8 cellular contexts compared by ENCODE assay signal in genomic region chr6:46217671-46218131, GRCh38. TPM values are rescaled to one million over a fixed set of nuclear protein-coding genes. Genes with fewer than 3 reads are reported as not detected.
DNase-seq lines count a peak whose midpoint lies in the region; ATAC-seq and TF ChIP-seq lines count a peak whose summit lies in the region.

No MANE protein-coding gene starts in this region.

- in situ Hi-C loops in GM23248 (cut with MboI), result loop anchor here (25.0 kb wide), 1 partner anchor 395 kb away; no protein-coding TSS in a partner anchor

- H3K27me3 ChIP-seq in GM23248 (replicated peaks; ENCODE audit: insufficient read depth), result no peaks in the 10 kb centered on the region

- H3K9me3 ChIP-seq in GM23248 (ENCODE audit: low read depth) (no peaks in the 10 kb centered on the region), OCI-LY7 (ENCODE audit: low read length) (no peaks in the 10 kb centered on the region)

- H3K4me3 ChIP-seq in GM23248, result no peak overlapping the region
- no peak overlapping the region for H3K4me3 ChIP-seq in OCI-LY7 (ENCODE audit: low read depth, low read length, poor library complexity, severe bottlenecking)

- H2AFZ ChIP-seq in GM23248 (no peak overlapping the region; the same call in 1 of the 2 replicates), OCI-LY7 (ENCODE audit: low read length) (no peak overlapping the region)

- H4K20me1 ChIP-seq in GM23248 (ENCODE audit: insufficient read depth) (no peaks in the 10 kb centered on the region), OCI-LY7 (ENCODE audit: insufficient read depth, low read length) (no peaks in the 10 kb centered on the region)

- 31 to 34% methylated on average over 5 of the region's 5 CpGs for WGBS in GM23248 (ENCODE audit: low coverage in 1 of 2, low lambda C conversion rate in 2 of 2, missing lambda C conversion rate in 2 of 2), 2 experiments

- H3K4me1 Mint-ChIP-seq in memory B cell (peaks cover 31% of the 10 kb centered on the region), glutamatergic neuron (ENCODE audit: low read depth, unreplicated experiment) (no peaks in the 10 kb centered on the region)

- no peak overlapping the region for H3K27ac ChIP-seq in GM23248
- no peak overlapping the region for H3K27ac ChIP-seq in OCI-LY7 (ENCODE audit: low read depth, low read length, poor library complexity, severe bottlenecking)
- H3K27ac ChIP-seq in RWPE1, result no peak overlapping the region

- H3K4me2 ChIP-seq in GM23248 (ENCODE audit: unreplicated experiment) (no peak overlapping the region), OCI-LY7 (ENCODE audit: low read length) (no peak overlapping the region)

- H3F3A ChIP-seq in GM23248 (ENCODE audit: insufficient read depth), result no peaks in the 10 kb centered on the region

- H3K4me3 Mint-ChIP-seq in memory B cell (no peak overlapping the region), glutamatergic neuron (ENCODE audit: unreplicated experiment) (no peak overlapping the region)

- no TSS peak for BruUV-seq in OCI-LY7 (replicated peaks; lab: Mats Ljungman, UMichigan)

- CTCF ChIA-PET in OCI-LY7 (lab: Charles Lee; ENCODE audit: unreplicated experiment), result no interaction called here
- CTCF ChIA-PET in RWPE1 (lab: Yijun Ruan, JAX), result interaction anchor here (0.6 kb wide), 1 partner anchor 398 kb away, joined by 6 read pairs; no protein-coding TSS in a partner anchor

- H3K9me3 Mint-ChIP-seq in memory B cell (no peaks in the 10 kb centered on the region), glutamatergic neuron (ENCODE audit: unreplicated experiment) (no peaks in the 10 kb centered on the region)

- POLR2A ChIA-PET in OCI-LY7 (lab: Charles Lee), result interaction anchor here (0.6 to 0.8 kb wide), 2 partner anchors 91 to 161 kb away, joined by 3 to 4 read pairs; no protein-coding TSS in a partner anchor
- POLR2A ChIA-PET in RWPE1 (lab: Yijun Ruan, JAX; ENCODE audit: low non-redundant PET), result no interaction called here

- DNase-seq in GM23248 (peak; percentile 7), OCI-LY7 (ENCODE audit: low spot score) (peak; percentile 8), memory B cell (ENCODE audit: low spot score in 2 of 2) (peak in 1 of 2 donors; percentile 36), SHP77 treated with DMSO at 0.1 percent for 48 hours (lab: John Stamatoyannopoulos, UW) (no peak), GOT3 (lab: John Stamatoyannopoulos, UW) (no peak), RWPE1 (ENCODE audit: low spot score) (no peak), glutamatergic neuron (no peak)

- H3K27ac Mint-ChIP-seq in memory B cell (peak overlapping the region; percentile 48), glutamatergic neuron (ENCODE audit: unreplicated experiment) (no peak overlapping the region)

- H3K9me2 ChIP-seq in GM23248 (ENCODE audit: insufficient read depth) (no peaks in the 10 kb centered on the region), OCI-LY7 (ENCODE audit: insufficient read depth, low read length) (no peaks in the 10 kb centered on the region)

- H3K36me3 Mint-ChIP-seq in memory B cell (no peaks in the 10 kb centered on the region), glutamatergic neuron (ENCODE audit: unreplicated experiment) (no peaks in the 10 kb centered on the region)

- H3K9ac ChIP-seq in GM23248, result no peak overlapping the region

- TF ChIP-seq CTCF in OCI-LY7 (conservative IDR thresholded peaks at IDR 0.05; ENCODE audit: low read length), result no peak
- TF ChIP-seq CTCF in RWPE1 (conservative IDR thresholded peaks at IDR 0.05; ENCODE audit: low read depth), result no peak
- no peak for TF ChIP-seq CTCF in glutamatergic neuron (IDR thresholded peaks at IDR 0.05; ENCODE audit: partially characterized antibody, unreplicated experiment)

- intact Hi-C loops in OCI-LY7 (cut with micrococcal nuclease; ENCODE audit: unreplicated experiment), result no loop called here

- ATAC-seq in GM18861 (IDR thresholded peaks at IDR 0.05; ENCODE audit: unreplicated experiment) (peak; percentile 66), memory B cell (ENCODE audit: low read depth) (peak; percentile 81)

- no peaks in the 10 kb centered on the region for H3K36me3 ChIP-seq in GM23248 (ENCODE audit: low read depth)
- no peaks in the 10 kb centered on the region for H3K36me3 ChIP-seq in OCI-LY7 (ENCODE audit: insufficient read depth, low read length)

- no peaks in the 10 kb centered on the region for H3K79me2 ChIP-seq in GM23248 (ENCODE audit: insufficient read depth)
- H3K79me2 ChIP-seq in OCI-LY7 (ENCODE audit: insufficient read depth, low read depth, low read length), result no peaks in the 10 kb centered on the region

- H3K4me1 ChIP-seq in GM23248 (ENCODE audit: insufficient read depth) (no peaks in the 10 kb centered on the region), OCI-LY7 (ENCODE audit: insufficient read depth, low read length, poor library complexity, severe bottlenecking) (peaks cover 17% of the 10 kb centered on the region)

- H3K27me3 Mint-ChIP-seq in memory B cell (no peaks in the 10 kb centered on the region), glutamatergic neuron (ENCODE audit: unreplicated experiment) (no peaks in the 10 kb centered on the region)

RNA-seq across cellular contexts. Expression of gene ENPP5, which starts 46.9 kb away (rescaled TPM):
- 0.51 TPM in 1 of 2 replicates, not detected in the other for total RNA-seq in GM23248 (2014; rRNA removed; shearing (Covaris generic))
- 0.11 and 0.24 TPM in 2 replicates for polyA plus RNA-seq in GM23248 (2016; fragmentation: Nextera tagmentation; extraction: Ambion mirVana)
- total RNA-seq in OCI-LY7 (2014; rRNA removed; shearing (Covaris generic)), result 0.50 and 0.59 TPM in 2 replicates
- total RNA-seq in OCI-LY7 (2022), result 1.6 and 2.4 TPM in 2 replicates
- 1.2 TPM for total RNA-seq in glutamatergic neuron (ENCODE audit: unreplicated experiment)

Comparison
In these comparisons a context has a peak if more than half of its experiments do, and no peak if none do; other contexts are left out.
1. DNase-seq: peak in GM23248 (single experiment) and OCI-LY7 (single experiment); none in SHP77 treated with DMSO at 0.1 percent for 48 hours (single experiment), GOT3 (single experiment), RWPE1 (single experiment) and glutamatergic neuron (single experiment).